Comparison of ENCODE assay signal across 8 cellular contexts in genomic region chr15:101724675-101725005, GRCh38. TPM values are rescaled to one million over a fixed set of nuclear protein-coding genes. Genes with fewer than 3 reads are reported as not detected.
DNase-seq lines count a peak whose midpoint lies in the region; ATAC-seq, FAIRE-seq and TF ChIP-seq lines count a peak whose summit lies in the region.

No MANE protein-coding gene starts in this region.

- POLR2A ChIA-PET in CD4-positive, alpha-beta memory T cell (lab: Charles Lee; ENCODE audit: partially characterized antibody): interaction anchor here (0.9 to 2.9 kb wide), 9 partner anchors 11 to 1799 kb away, joined by 3 to 29 read pairs (median 4); partner anchors contain the start of genes SNRPA1 and TM2D3

- WGBS in pancreas, 2 donors: 24 to 26% methylated on average over 8 of the region's 8 CpGs

- no peaks in the 10 kb centered on the region for H3K9me3 Mint-ChIP-seq in CD4-positive, alpha-beta memory T cell

- peak overlapping the region; percentile 30 to 90 (median 84) for H3K27ac Mint-ChIP-seq in CD4-positive, alpha-beta memory T cell

- no peak overlapping the region for H3K27ac ChIP-seq in CD4-positive, alpha-beta memory T cell (ENCODE audit: low read depth, low read length)
- H3K27ac ChIP-seq in effector memory CD4-positive, alpha-beta T cell (ENCODE audit: insufficient read depth, low read length, poor library complexity, severe bottlenecking): peak overlapping the region; percentile 29
- H3K27ac ChIP-seq in pancreas: peak overlapping the region in 1 of 4 donors; percentile 34

- no peak for DNase-seq in CD4-positive, alpha-beta memory T cell
- DNase-seq in KBM-7 (peak; percentile 38), pancreas (no peak), BE2C (no peak), MV-4-11 (lab: John Stamatoyannopoulos, UW) (no peak), T-helper 9 cell (no peak)
- DNase-seq in effector memory CD4-positive, alpha-beta T cell: no peak
- no peak for DNase-seq in stimulated activated CD4-positive, alpha-beta T cell treated with anti-CD3 and anti-CD28 coated beads, Interleukin-1b, Interleukin-23, amount 100 ng/mL, for 48 hours

- in situ Hi-C loops in KBM-7 (cut with MboI; ENCODE audit: low pct_unique_long_range_greater_than_20kb, low sequenced_read_pairs): no loop called here

- no peaks in the 10 kb centered on the region for H3K9me3 ChIP-seq in CD4-positive, alpha-beta memory T cell (ENCODE audit: control insufficient read depth in 1 of 2, low read length in 2 of 2)
- H3K9me3 ChIP-seq in effector memory CD4-positive, alpha-beta T cell (ENCODE audit: control insufficient read depth, low read length): no peaks in the 10 kb centered on the region
- H3K9me3 ChIP-seq in pancreas: no peaks in the 10 kb centered on the region
- H3K9me3 ChIP-seq in BE2C: no peaks in the 10 kb centered on the region; the same call in 1 of the 2 replicates

- H3K4me3 Mint-ChIP-seq in CD4-positive, alpha-beta memory T cell: peak overlapping the region in 7 of 8 donors; percentile 6 to 65 (median 40)

- CTCF ChIA-PET in CD4-positive, alpha-beta memory T cell (lab: Charles Lee; ENCODE audit: partially characterized antibody): interaction anchor here (1.2 kb wide), 1 partner anchor 27 kb away, joined by 3 read pairs; no protein-coding TSS in a partner anchor

- H3K4me1 Mint-ChIP-seq in CD4-positive, alpha-beta memory T cell: peaks cover 15 to 39% (median 27%) of the 10 kb centered on the region in 4 donors

- H3K4me1 ChIP-seq in CD4-positive, alpha-beta memory T cell (ENCODE audit: insufficient read depth, low read length): peaks cover 22% of the 10 kb centered on the region
- H3K4me1 ChIP-seq in effector memory CD4-positive, alpha-beta T cell (ENCODE audit: control insufficient read depth, insufficient read depth, low read length, poor library complexity, severe bottlenecking): peaks cover 9% of the 10 kb centered on the region
- H3K4me1 ChIP-seq in pancreas (peaks cover 0 to 5% (median 4%) of the 10 kb centered on the region in 3 donors), BE2C (no peaks in the 10 kb centered on the region; the same call in 1 of the 2 replicates)

- FAIRE-seq in pancreas (lab: Jason Lieb, UNC): no peak

- no peaks in the 10 kb centered on the region for H3K27me3 Mint-ChIP-seq in CD4-positive, alpha-beta memory T cell

- H3K36me3 ChIP-seq in CD4-positive, alpha-beta memory T cell (ENCODE audit: insufficient read depth, low read length): peaks cover 23% of the 10 kb centered on the region
- H3K36me3 ChIP-seq in effector memory CD4-positive, alpha-beta T cell (ENCODE audit: control insufficient read depth, insufficient read depth, low read length): peaks cover 16% of the 10 kb centered on the region
- H3K36me3 ChIP-seq in pancreas (peaks cover 0 to 13% (median 8%) of the 10 kb centered on the region in 3 donors), BE2C (peaks cover 15% of the 10 kb centered on the region)

- no peak overlapping the region for H3K4me3 ChIP-seq in CD4-positive, alpha-beta memory T cell (ENCODE audit: low read length in 2 of 2)
- no peak overlapping the region for H3K4me3 ChIP-seq in effector memory CD4-positive, alpha-beta T cell (ENCODE audit: insufficient read depth, low read depth, low read length, poor library complexity, severe bottlenecking)
- H3K4me3 ChIP-seq in pancreas (peak overlapping the region in 3 of 4 donors; percentile 63 to 86 (median 70)), BE2C (ENCODE audit: low read depth, low read length) (no peak overlapping the region)

- TF ChIP-seq CTCF in pancreas (IDR thresholded peaks at IDR 0.05) (no peak), BE2C (IDR thresholded peaks at IDR 0.05; ENCODE audit: low read depth, low read length) (no peak)

- peak in 1 of 4 donors; percentile 6 for ATAC-seq in pancreas

- no peaks in the 10 kb centered on the region for H3K27me3 ChIP-seq in CD4-positive, alpha-beta memory T cell (ENCODE audit: insufficient read depth, low read length)
- H3K27me3 ChIP-seq in effector memory CD4-positive, alpha-beta T cell (replicated peaks; ENCODE audit: control insufficient read depth, insufficient read depth, low read length, poor library complexity, severe bottlenecking): no peaks in the 10 kb centered on the region
- H3K27me3 ChIP-seq in pancreas: no peaks in the 10 kb centered on the region
- H3K27me3 ChIP-seq in BE2C: no peaks in the 10 kb centered on the region

- H3K36me3 Mint-ChIP-seq in CD4-positive, alpha-beta memory T cell: peaks cover 22 to 31% of the 10 kb centered on the region in 2 donors

- intact Hi-C loops in CD4-positive, alpha-beta memory T cell (cut with micrococcal nuclease): loop anchor here (1.0 kb wide), 4 partner anchors 22 to 1122 kb away; partner anchors contain the start of genes ASB7, LINS1, SNRPA1 and TM2D3
- intact Hi-C loops in pancreas (cut with DNase I): no loop called here

RNA-seq across cellular contexts. Expression of gene TARS3, which starts 0.4 kb away (rescaled TPM):
- 10 to 100 TPM; 35.8 to 39.8 TPM for total RNA-seq in CD4-positive, alpha-beta memory T cell
- 10 to 100 TPM in 1 of 2 donors, 1 to 10 TPM in 1; 8.9 to 17.2 TPM for polyA plus RNA-seq in CD4-positive, alpha-beta memory T cell
- total RNA-seq in pancreas: 1 to 10 TPM; 5.2 to 9.3 (median 7.4) TPM
- polyA plus RNA-seq in pancreas: 1 to 10 TPM; 4.4 to 9.3 TPM
- 3.2 TPM for polyA plus RNA-seq in BE2C (2012; ENCODE audit: insufficient read depth, insufficient read length, low read depth)

Comparison
In these comparisons a context has a peak if more than half of its experiments do, and no peak if none do; other contexts are left out.
1. H3K4me3 ChIP-seq: peak in pancreas (3 of 4); none in CD4-positive, alpha-beta memory T cell (0 of 2), effector memory CD4-positive, alpha-beta T cell (single experiment) and BE2C (single experiment).